8 cellular contexts compared by ENCODE assay signal in the genomic region with DNA sequence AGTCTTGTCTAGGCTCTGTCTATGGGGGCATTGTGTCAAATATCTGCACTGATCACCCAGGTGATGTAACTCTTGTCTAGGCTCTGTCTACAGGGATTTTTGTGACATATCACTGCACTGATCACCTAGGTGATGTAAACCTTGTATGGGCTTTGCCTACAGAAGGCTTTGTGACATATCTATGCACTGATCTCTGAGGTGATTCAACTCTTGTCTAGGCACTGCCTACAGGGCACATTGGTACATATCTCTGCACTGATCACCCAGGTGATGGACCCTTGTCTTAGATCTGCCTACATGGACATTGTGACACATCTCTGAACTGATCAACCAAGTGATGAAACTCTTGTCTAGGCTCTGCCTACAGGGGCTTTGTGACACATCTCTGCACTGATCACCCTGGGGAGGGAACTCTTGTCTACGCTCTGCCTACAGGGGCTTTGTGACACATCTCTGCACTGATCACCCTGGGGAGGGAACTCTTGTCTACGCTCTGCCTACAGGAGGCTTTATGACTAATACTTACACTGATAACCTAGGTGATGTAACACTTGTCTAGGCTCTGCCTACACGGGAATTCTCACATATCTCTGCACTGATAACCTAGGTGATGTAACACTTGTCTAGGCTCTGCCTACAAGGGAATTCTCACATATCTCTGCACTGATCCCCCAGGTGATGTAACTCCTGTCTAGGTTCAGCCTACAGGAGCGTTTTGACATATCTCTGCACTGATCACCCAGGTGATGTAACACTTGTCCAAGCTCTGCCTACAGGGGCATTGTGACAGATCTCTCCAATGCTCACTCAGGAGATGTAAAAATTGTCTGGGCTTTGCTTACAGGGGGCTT. TPM values are rescaled to one million over a fixed set of nuclear protein-coding genes. Genes with fewer than 3 reads are reported as not detected.
A peak's percentile ranks its signal among the peaks of the same experiment; 100 is the strongest.
DNase-seq lines count a peak whose midpoint lies in the region; ATAC-seq and TF ChIP-seq lines count a peak whose summit lies in the region.
"Not testable (repeated sequence)": the region's sequence is repeated elsewhere in the genome, so short reads cannot be mapped to it uniquely, and the experiment has no call there.

No MANE protein-coding gene starts in this region.

- not testable (repeated sequence) for H3K36me3 ChIP-seq in KMS-11 (ENCODE audit: insufficient read depth)

- not testable (repeated sequence) for H3K4me1 ChIP-seq in KMS-11 (ENCODE audit: low read depth, poor library complexity, severe bottlenecking)

- not testable (repeated sequence) for H4K20me1 ChIP-seq in KMS-11 (ENCODE audit: insufficient read depth)

- ATAC-seq in stimulated activated memory B cell treated with anti-CD40 and anti-IgM and Interleukin-4, amounts not matched to agents 10 μg/mL and 1 μg/mL and 100 μg/mL, for 72 hours, result not testable (repeated sequence)

- H3K4me3 ChIP-seq in AG10803 (ENCODE audit: low read length); KMS-11 (IDR thresholded peaks at IDR 0.05; ENCODE audit: insufficient read depth, low read depth, low read length): not testable (repeated sequence)

- H3K36me3 Mint-ChIP-seq in activated CD4-positive, alpha-beta T cell treated with anti-CD3 and anti-CD28 coated beads, Interleukin-2, amount 10 ng/mL, durations not matched to agents 7 days and 5 days (ENCODE audit: low read depth); activated naive CD4-positive, alpha-beta T cell treated with anti-CD3 and anti-CD28 coated beads for 36 hours (ENCODE audit: low read depth); osteocyte (ENCODE audit: unreplicated experiment); stimulated activated memory B cell treated with anti-CD40 and anti-IgM and Interleukin-4, amounts not matched to agents 10 μg/mL and 1 μg/mL and 100 μg/mL, for 72 hours: not testable (repeated sequence)
- peaks cover 0 to 12% (median 3%) of the 10 kb centered on the region in 3 donors for H3K36me3 Mint-ChIP-seq in immature natural killer cell

- H3K79me2 ChIP-seq in KMS-11 (ENCODE audit: insufficient read depth, low read depth), result not testable (repeated sequence)

- not testable (repeated sequence) for TF ChIP-seq CTCF in AG10803 (conservative IDR thresholded peaks at IDR 0.05; ENCODE audit: low read length); KMS-11 (conservative IDR thresholded peaks at IDR 0.05; ENCODE audit: low read depth, low read length); osteocyte (IDR thresholded peaks at IDR 0.05)

- POLR2A ChIA-PET in activated CD4-positive, alpha-beta T cell treated with anti-CD3 and anti-CD28 coated beads, Interleukin-2, amount 10 ng/mL, durations not matched to agents 7 days and 5 days (lab: Charles Lee), result not testable (repeated sequence)

- not testable (repeated sequence) for H3K27ac Mint-ChIP-seq in activated CD4-positive, alpha-beta T cell treated with anti-CD3 and anti-CD28 coated beads, Interleukin-2, amount 10 ng/mL, durations not matched to agents 7 days and 5 days; osteocyte (ENCODE audit: unreplicated experiment)
- peak overlapping the region; percentile 96 for H3K27ac Mint-ChIP-seq in activated naive CD4-positive, alpha-beta T cell treated with anti-CD3 and anti-CD28 coated beads for 36 hours
- H3K27ac Mint-ChIP-seq in immature natural killer cell, result peak overlapping the region in 3 of 6 donors; percentile 34 to 93 (median 90)
- H3K27ac Mint-ChIP-seq in stimulated activated memory B cell treated with anti-CD40 and anti-IgM and Interleukin-4, amounts not matched to agents 10 μg/mL and 1 μg/mL and 100 μg/mL, for 72 hours, result peak overlapping the region; percentile 82

- H3K4me2 ChIP-seq in KMS-11, result peak overlapping the region; percentile 76; the same call in 1 of the 2 replicates

- CTCF ChIA-PET in activated CD4-positive, alpha-beta T cell treated with anti-CD3 and anti-CD28 coated beads, Interleukin-2, amount 10 ng/mL, durations not matched to agents 7 days and 5 days (lab: Charles Lee); activated naive CD4-positive, alpha-beta T cell treated with anti-CD3 and anti-CD28 coated beads for 36 hours (lab: Charles Lee): not testable (repeated sequence)

- DNase-seq in AG10803 (ENCODE audit: low read depth) (peak; percentile 1), osteocyte (ENCODE audit: extremely low spot score, unreplicated experiment) (peak; percentile 94)
- DNase-seq in activated CD4-positive, alpha-beta T cell treated with anti-CD3 and anti-CD28 coated beads, Interleukin-2, amount 10 ng/mL, durations not matched to agents 7 days and 5 days, result peak; percentile 26
- peak; percentile 61 for DNase-seq in activated naive CD4-positive, alpha-beta T cell treated with anti-CD3 and anti-CD28 coated beads for 36 hours
- DNase-seq in effector CD4-positive, alpha-beta T cell, result peak; percentile 20
- not testable (repeated sequence) for DNase-seq in immature natural killer cell

- H3K9me3 Mint-ChIP-seq in activated CD4-positive, alpha-beta T cell treated with anti-CD3 and anti-CD28 coated beads, Interleukin-2, amount 10 ng/mL, durations not matched to agents 7 days and 5 days, result peaks cover 23% of the 10 kb centered on the region
- H3K9me3 Mint-ChIP-seq in activated naive CD4-positive, alpha-beta T cell treated with anti-CD3 and anti-CD28 coated beads for 36 hours, result peaks cover 23% of the 10 kb centered on the region
- peaks cover 32 to 44% (median 35%) of the 10 kb centered on the region in 6 donors for H3K9me3 Mint-ChIP-seq in immature natural killer cell
- peaks cover 29% of the 10 kb centered on the region for H3K9me3 Mint-ChIP-seq in osteocyte (ENCODE audit: unreplicated experiment)
- H3K9me3 Mint-ChIP-seq in stimulated activated memory B cell treated with anti-CD40 and anti-IgM and Interleukin-4, amounts not matched to agents 10 μg/mL and 1 μg/mL and 100 μg/mL, for 72 hours, result not testable (repeated sequence)

- intact Hi-C loops in activated naive CD4-positive, alpha-beta T cell treated with anti-CD3 and anti-CD28 coated beads for 36 hours (cut with micrococcal nuclease), result loop anchor here (2.0 to 5.0 kb wide), 8 partner anchors 48 to 720 kb away; partner anchors contain the start of genes CLUL1, ENOSF1, THOC1 and USP14

- H3K4me1 Mint-ChIP-seq in activated CD4-positive, alpha-beta T cell treated with anti-CD3 and anti-CD28 coated beads, Interleukin-2, amount 10 ng/mL, durations not matched to agents 7 days and 5 days, result peaks cover 10% of the 10 kb centered on the region
- peaks cover 16% of the 10 kb centered on the region for H3K4me1 Mint-ChIP-seq in activated naive CD4-positive, alpha-beta T cell treated with anti-CD3 and anti-CD28 coated beads for 36 hours (ENCODE audit: low read depth)
- H3K4me1 Mint-ChIP-seq in immature natural killer cell; osteocyte (ENCODE audit: unreplicated experiment); stimulated activated memory B cell treated with anti-CD40 and anti-IgM and Interleukin-4, amounts not matched to agents 10 μg/mL and 1 μg/mL and 100 μg/mL, for 72 hours: not testable (repeated sequence)

- H3K4me3 Mint-ChIP-seq in activated CD4-positive, alpha-beta T cell treated with anti-CD3 and anti-CD28 coated beads, Interleukin-2, amount 10 ng/mL, durations not matched to agents 7 days and 5 days; osteocyte (ENCODE audit: unreplicated experiment); stimulated activated memory B cell treated with anti-CD40 and anti-IgM and Interleukin-4, amounts not matched to agents 10 μg/mL and 1 μg/mL and 100 μg/mL, for 72 hours: not testable (repeated sequence)
- H3K4me3 Mint-ChIP-seq in activated naive CD4-positive, alpha-beta T cell treated with anti-CD3 and anti-CD28 coated beads for 36 hours, result peak overlapping the region; percentile 84
- peak overlapping the region in 3 of 5 donors; percentile 83 to 88 (median 87) for H3K4me3 Mint-ChIP-seq in immature natural killer cell

- H3K9ac ChIP-seq in KMS-11, result not testable (repeated sequence)

- not testable (repeated sequence) for H3K27me3 ChIP-seq in KMS-11 (ENCODE audit: insufficient read depth, low read depth)

- H3K27me3 Mint-ChIP-seq in activated CD4-positive, alpha-beta T cell treated with anti-CD3 and anti-CD28 coated beads, Interleukin-2, amount 10 ng/mL, durations not matched to agents 7 days and 5 days; activated naive CD4-positive, alpha-beta T cell treated with anti-CD3 and anti-CD28 coated beads for 36 hours (ENCODE audit: low read depth); immature natural killer cell (ENCODE audit: low read depth in 3 of 3); osteocyte (ENCODE audit: unreplicated experiment); stimulated activated memory B cell treated with anti-CD40 and anti-IgM and Interleukin-4, amounts not matched to agents 10 μg/mL and 1 μg/mL and 100 μg/mL, for 72 hours: not testable (repeated sequence)

- peak overlapping the region; percentile 67; the same call in 1 of the 2 replicates for H2AFZ ChIP-seq in KMS-11 (ENCODE audit: low read depth)

- H3K27ac ChIP-seq in KMS-11, result peak overlapping the region; percentile 60; the same call in 1 of the 2 replicates

RNA-seq across cellular contexts. Expression of gene USP14, which starts 47.8 kb away (rescaled TPM):
- 10 to 100 TPM; 67.4 to 82.5 TPM for total RNA-seq in activated CD4-positive, alpha-beta T cell treated with anti-CD3 and anti-CD28 coated beads, Interleukin-2, amount 10 ng/mL, durations not matched to agents 7 days and 5 days
- total RNA-seq in activated naive CD4-positive, alpha-beta T cell treated with anti-CD3 and anti-CD28 coated beads for 36 hours, result 10 to 100 TPM; 90.0 to 96.6 TPM
- 10 to 100 TPM; 22.5 to 50.7 (median 35.0) TPM for polyA plus RNA-seq in immature natural killer cell
- total RNA-seq in osteocyte, result 59.7 and 61.9 TPM in 2 replicates
